Comparison of ENCODE assay signal across 14 cellular contexts in the genomic region with DNA sequence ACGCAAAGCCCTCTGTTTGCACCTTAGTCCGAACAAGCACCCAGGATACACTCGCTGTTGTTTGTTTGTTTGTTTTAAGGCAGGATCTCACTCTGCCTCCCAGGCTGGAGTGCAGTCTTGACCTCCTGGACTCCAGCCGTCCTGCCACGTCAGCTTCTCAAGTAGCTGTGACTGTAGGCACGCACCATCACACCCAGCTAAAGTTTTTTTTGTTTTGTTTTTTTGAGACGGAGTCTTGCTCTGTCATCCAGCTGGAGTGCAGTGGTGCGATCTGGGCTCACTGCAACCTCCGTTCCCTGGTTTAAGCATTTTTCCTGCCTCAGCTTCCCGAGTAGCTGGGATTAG.
DNase-seq lines count a peak whose midpoint lies in the region; ATAC-seq, FAIRE-seq and TF ChIP-seq lines count a peak whose summit lies in the region.
"Had no signal": no experiment of that assay in that cellular context is flagged by ENCODE, and none has a peak within 500 bp of the region (broad histone marks: within the 10 kb centered on the region; RNA-seq: fewer than 3 reads in every experiment).

No MANE protein-coding gene starts in this region.

- H3K36me3 ChIP-seq in astrocyte (ENCODE audit: insufficient read depth, low read length) = peaks cover 10% of the 10 kb centered on the region
- H3K36me3 ChIP-seq in left ventricle myocardium inferior = peaks cover 12% of the 10 kb centered on the region
- H3K36me3 ChIP-seq in skeletal muscle satellite cell (ENCODE audit: insufficient read depth, low read length) = peaks cover 9% of the 10 kb centered on the region

- H3K36me3 Mint-ChIP-seq in astrocyte (ENCODE audit: low read depth, unreplicated experiment) = peaks cover 35% of the 10 kb centered on the region

- no peaks in the 10 kb centered on the region for H3K9me3 Mint-ChIP-seq in astrocyte (ENCODE audit: unreplicated experiment)
- H3K9me3 Mint-ChIP-seq: activated T-cell treated with anti-CD3 and anti-CD28 coated beads, Interleukin-2, amount 50 U/mL, for 24 hours had no signal

- peak; percentile 86 for DNase-seq in GM04503 (ENCODE audit: low read depth)
- DNase-seq in astrocyte (ENCODE audit: low read depth) = peak; percentile 77
- no peak for DNase-seq in left ventricle myocardium inferior
- DNase-seq in AML-193 (lab: John Stamatoyannopoulos, UW) = no peak
- no peak for DNase-seq in T-helper 2 cell
- no peak for DNase-seq in stimulated activated naive CD4-positive, alpha-beta T cell (lab: John Stamatoyannopoulos, UW)
- DNase-seq: activated T-cell treated with anti-CD3 and anti-CD28 coated beads, Interleukin-2, amount 50 U/mL, for 24 hours; NCI-H69; stimulated activated CD4-positive, alpha-beta T cell treated with anti-CD3 and anti-CD28 coated beads, Interleukin-4, amount 100 ng/mL, for 1 hour; upper lobe of left lung had no signal

- peak overlapping the region; percentile 58 for H3K4me2 ChIP-seq in astrocyte (ENCODE audit: low read length)
- peak overlapping the region; percentile 67 for H3K4me2 ChIP-seq in skeletal muscle satellite cell (ENCODE audit: low read length)
- H3K4me2 ChIP-seq: KMS-11 had no signal

- no peak overlapping the region for H3K4me3 ChIP-seq in astrocyte (ENCODE audit: insufficient read depth, low read depth, low read length)
- no peak overlapping the region for H3K4me3 ChIP-seq in left ventricle myocardium inferior
- H3K4me3 ChIP-seq in skeletal muscle satellite cell (ENCODE audit: low read length) = peak overlapping the region; percentile 22
- H3K4me3 ChIP-seq: upper lobe of left lung had no signal

- TF ChIP-seq CTCF in astrocyte (IDR thresholded peaks at IDR 0.05; ENCODE audit: insufficient read depth, low read depth, low read length) = no peak
- TF ChIP-seq CTCF in left ventricle myocardium inferior (IDR thresholded peaks at IDR 0.05; ENCODE audit: borderline replicate concordance) = no peak

- H3K27ac Mint-ChIP-seq in astrocyte (ENCODE audit: unreplicated experiment) = peak overlapping the region; percentile 97
- H3K27ac Mint-ChIP-seq: activated T-cell treated with anti-CD3 and anti-CD28 coated beads, Interleukin-2, amount 50 U/mL, for 24 hours had no signal

- no peak overlapping the region for H2AFZ ChIP-seq in astrocyte (ENCODE audit: low read depth, low read length)

- no peaks in the 10 kb centered on the region for H3K27me3 Mint-ChIP-seq in astrocyte (ENCODE audit: low read depth, unreplicated experiment)

- peaks cover 78% of the 10 kb centered on the region for H3K79me2 ChIP-seq in astrocyte (ENCODE audit: insufficient read depth, low read length)

- H3K27me3 ChIP-seq in astrocyte (ENCODE audit: insufficient read depth, low read length) (no peaks in the 10 kb centered on the region), left ventricle myocardium inferior (ENCODE audit: low read depth) (no peaks in the 10 kb centered on the region), skeletal muscle satellite cell (ENCODE audit: control insufficient read depth, insufficient read depth, low read length) (no peaks in the 10 kb centered on the region)
- H3K27me3 ChIP-seq: upper lobe of left lung had no signal

- no peaks in the 10 kb centered on the region for H3K9me3 ChIP-seq in astrocyte (ENCODE audit: insufficient read depth, low read depth, low read length)
- no peaks in the 10 kb centered on the region for H3K9me3 ChIP-seq in left ventricle myocardium inferior (replicated peaks)
- no peaks in the 10 kb centered on the region for H3K9me3 ChIP-seq in skeletal muscle satellite cell (replicated peaks; ENCODE audit: low read length)
- H3K9me3 ChIP-seq: upper lobe of left lung had no signal

- peak overlapping the region; percentile 89 for H3K27ac ChIP-seq in astrocyte (ENCODE audit: low read depth, low read length)
- H3K27ac ChIP-seq in left ventricle myocardium inferior (replicated peaks) = peak overlapping the region; percentile 89
- H3K27ac ChIP-seq: KMS-11 had no signal

- H3K4me1 Mint-ChIP-seq in astrocyte (ENCODE audit: low read depth, unreplicated experiment) = peaks cover 53% of the 10 kb centered on the region

- H4K20me1 ChIP-seq in astrocyte (ENCODE audit: insufficient read depth, low read length) = peaks cover 44% of the 10 kb centered on the region

- peak overlapping the region; percentile 74 for H3K9ac ChIP-seq in astrocyte (ENCODE audit: low read length)
- peak overlapping the region; percentile 70 for H3K9ac ChIP-seq in skeletal muscle satellite cell (ENCODE audit: low read depth, low read length)
- H3K9ac ChIP-seq: KMS-11 had no signal

- H3K4me1 ChIP-seq in astrocyte (ENCODE audit: insufficient read depth, low read length) (peaks cover 30% of the 10 kb centered on the region), left ventricle myocardium inferior (peaks cover 75% of the 10 kb centered on the region), skeletal muscle satellite cell (ENCODE audit: control insufficient read depth, insufficient read depth, low read length) (peaks cover 51% of the 10 kb centered on the region)

- FAIRE-seq in astrocyte (lab: Jason Lieb, UNC) = no peak
- FAIRE-seq: G401.6 had no signal

- intact Hi-C loops in left ventricle myocardium inferior (cut with micrococcal nuclease) = no loop called here

- ATAC-seq in GM18867 (IDR thresholded peaks at IDR 0.05; ENCODE audit: unreplicated experiment) = no peak

- no peak overlapping the region for H3K4me3 Mint-ChIP-seq in astrocyte (ENCODE audit: unreplicated experiment)
- H3K4me3 Mint-ChIP-seq: activated T-cell treated with anti-CD3 and anti-CD28 coated beads, Interleukin-2, amount 50 U/mL, for 24 hours had no signal

Comparison
In these comparisons a context has a peak if more than half of its experiments do, and no peak if none do; other contexts are left out.
1. DNase-seq: peak in GM04503 (single experiment) and astrocyte (single experiment); none in left ventricle myocardium inferior (single experiment), AML-193 (0 of 2), T-helper 2 cell (0 of 5) and stimulated activated naive CD4-positive, alpha-beta T cell (0 of 6).